8 cellular contexts compared by ENCODE assay signal in the genomic region with DNA sequence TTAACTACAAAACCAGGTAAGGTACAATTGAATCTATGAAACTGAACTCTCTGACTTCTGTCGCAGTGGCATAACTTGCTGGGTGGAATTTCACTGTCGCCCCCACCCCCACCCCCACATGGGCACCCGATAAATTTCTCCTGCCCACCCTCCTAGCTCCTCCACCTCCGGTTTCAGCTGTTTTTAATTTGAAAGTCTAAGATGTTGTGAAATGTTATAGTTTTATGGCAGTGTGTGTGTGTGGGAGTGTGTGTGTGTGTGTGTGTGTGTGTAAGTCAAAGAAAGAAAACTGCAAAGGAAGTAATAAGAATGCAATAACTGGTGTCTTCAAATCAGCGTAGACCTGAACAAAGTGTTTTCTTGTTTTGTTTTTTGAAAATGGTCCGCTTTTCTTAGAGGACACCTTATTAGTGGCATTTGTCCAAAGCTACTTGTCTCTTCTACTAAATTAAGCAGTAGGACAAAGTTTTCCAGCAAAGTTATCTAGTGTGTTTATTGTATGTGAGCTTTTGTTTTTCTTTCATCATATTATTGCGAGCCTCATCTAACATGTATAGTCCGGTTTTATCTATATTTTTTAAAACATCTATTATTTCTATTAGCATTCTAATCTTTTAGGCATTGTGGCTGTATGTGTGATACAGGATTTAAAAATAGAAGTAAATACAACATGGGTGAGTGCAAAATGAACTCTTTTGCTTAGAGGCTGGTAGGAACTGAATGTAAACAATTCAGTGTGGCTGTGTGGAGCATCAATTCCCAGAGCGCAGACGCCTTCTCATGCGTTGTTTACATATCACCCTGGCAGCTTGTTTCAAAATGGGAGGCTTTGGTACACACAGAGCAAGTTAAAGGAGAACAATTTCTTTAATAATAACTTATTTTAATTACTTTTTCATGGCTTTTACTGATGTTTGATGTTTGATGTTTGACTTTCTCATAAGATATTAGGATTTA. TPM values are rescaled to one million over a fixed set of nuclear protein-coding genes. Genes with fewer than 3 reads are reported as not detected.
DNase-seq lines count a peak whose midpoint lies in the region; ATAC-seq, FAIRE-seq and TF ChIP-seq lines count a peak whose summit lies in the region.

No MANE protein-coding gene starts in this region.

- no peaks in the 10 kb centered on the region for H3K9me3 ChIP-seq in ectodermal cell (ENCODE audit: control insufficient read depth, low read length)

- no peak for TF ChIP-seq POLR2A in H54 (IDR thresholded peaks at IDR 0.05; ENCODE audit: low read depth, low read length)

- H3K27me3 ChIP-seq in ectodermal cell (ENCODE audit: control insufficient read depth, insufficient read depth, low read length, poor library complexity, severe bottlenecking): no peaks in the 10 kb centered on the region

- FAIRE-seq in H54 (lab: Jason Lieb, UNC): no peak

- H3K4me3 Mint-ChIP-seq in nephron progenitor cell: peak overlapping the region; percentile 77

- H3K27me3 Mint-ChIP-seq in nephron progenitor cell (ENCODE audit: low read depth, poor library complexity): no peaks in the 10 kb centered on the region

- peaks cover 13% of the 10 kb centered on the region for H3K4me1 ChIP-seq in ectodermal cell (ENCODE audit: control insufficient read depth, insufficient read depth, low read length)

- DNase-seq in Ammon's horn (ENCODE audit: low spot score): peak; percentile 72
- DNase-seq in NCI-H2171 (lab: John Stamatoyannopoulos, UW): peak; percentile 67
- DNase-seq in nephron progenitor cell: peak; percentile 7
- no peak for DNase-seq in H54 (ENCODE audit: insufficient read length, low spot score)

- H3K27ac ChIP-seq in ectodermal cell (ENCODE audit: insufficient read depth, low read depth, low read length, poor library complexity, severe bottlenecking): peak overlapping the region; percentile 4

- no peak for TF ChIP-seq CTCF in nephron progenitor cell (IDR thresholded peaks at IDR 0.05)

- H3K36me3 Mint-ChIP-seq in nephron progenitor cell (ENCODE audit: low read depth): no peaks in the 10 kb centered on the region

- H3K27ac Mint-ChIP-seq in nephron progenitor cell: peak overlapping the region; percentile 92

- H3K36me3 ChIP-seq in ectodermal cell (ENCODE audit: control insufficient read depth, insufficient read depth, low read length): no peaks in the 10 kb centered on the region

- ATAC-seq in HG03045 (IDR thresholded peaks at IDR 0.05; ENCODE audit: unreplicated experiment): no peak
- ATAC-seq in GM18511 (IDR thresholded peaks at IDR 0.05; ENCODE audit: unreplicated experiment): no peak
- no peak for ATAC-seq in GM19463 (IDR thresholded peaks at IDR 0.05; ENCODE audit: unreplicated experiment)

- H3K4me3 ChIP-seq in ectodermal cell (ENCODE audit: insufficient read depth, low read depth, low read length): peak overlapping the region; percentile 23

- 72 to 76% methylated on average over 8 to 11 of the region's 11 CpGs for WGBS in ectodermal cell, 2 experiments

- peaks cover 10% of the 10 kb centered on the region for H3K9me3 Mint-ChIP-seq in nephron progenitor cell

- H3K4me1 Mint-ChIP-seq in nephron progenitor cell: peaks cover 51% of the 10 kb centered on the region

RNA-seq across cellular contexts. Expression of a gene that starts 0.6 kb away (rescaled TPM):
- 13.4 TPM for polyA plus RNA-seq in ectodermal cell (2013, experiment 1 of 4)
- polyA plus RNA-seq in ectodermal cell (2013, experiment 2 of 4): 10.0 TPM
- polyA plus RNA-seq in ectodermal cell (2013, experiment 3 of 4): 13.2 TPM
- 14.2 TPM for polyA plus RNA-seq in ectodermal cell (2013, experiment 4 of 4)
